Comparison of ENCODE assay signal across 8 cellular contexts in genomic region chr22:37485714-37486223, GRCh38. TPM values are rescaled to one million over a fixed set of nuclear protein-coding genes. Genes with fewer than 3 reads are reported as not detected.
DNase-seq lines count a peak whose midpoint lies in the region; ATAC-seq and TF ChIP-seq lines count a peak whose summit lies in the region.

No MANE protein-coding gene starts in this region.

- intact Hi-C loops in mucosa of descending colon (cut with DNase I, micrococcal nuclease) = no loop called here
- intact Hi-C loops in testis (cut with DNase I; ENCODE audit: low total_unique reads) = no loop called here

- H3K4me3 Mint-ChIP-seq in activated T-cell treated with anti-CD3 and anti-CD28 coated beads, Interleukin-2, amount 50 U/mL, for 24 hours = peak overlapping the region; percentile 98

- H3K4me1 Mint-ChIP-seq in activated T-cell treated with anti-CD3 and anti-CD28 coated beads, Interleukin-2, amount 50 U/mL, for 24 hours (ENCODE audit: low read depth) = peaks cover 70% of the 10 kb centered on the region

- H3K27ac ChIP-seq in SJCRH30 (no peak overlapping the region), testis (no peak overlapping the region)

- DNase-seq in GM12864 (ENCODE audit: low read depth) = no peak
- no peak for DNase-seq in activated T-cell treated with anti-CD3 and anti-CD28 coated beads, Interleukin-2, amount 50 U/mL, for 24 hours
- peak in 1 of 3 donors; percentile 49 for DNase-seq in mucosa of descending colon
- DNase-seq in SJCRH30 = no peak
- no peak for DNase-seq in testis
- no peak for DNase-seq in SKM-1 (lab: John Stamatoyannopoulos, UW; ENCODE audit: unreplicated experiment)
- DNase-seq in foreskin melanocyte = no peak

- H3K27me3 ChIP-seq in SJCRH30 (no peaks in the 10 kb centered on the region), testis (no peaks in the 10 kb centered on the region)

- H3K9me3 Mint-ChIP-seq in activated T-cell treated with anti-CD3 and anti-CD28 coated beads, Interleukin-2, amount 50 U/mL, for 24 hours = no peaks in the 10 kb centered on the region

- WGBS in testis, 2 donors = 60 to 62% methylated on average over 12 to 18 of the region's 18 CpGs

- peak overlapping the region; percentile 98 for H3K27ac Mint-ChIP-seq in activated T-cell treated with anti-CD3 and anti-CD28 coated beads, Interleukin-2, amount 50 U/mL, for 24 hours

- no peaks in the 10 kb centered on the region for H3K9me3 ChIP-seq in mucosa of descending colon
- no peaks in the 10 kb centered on the region for H3K9me3 ChIP-seq in SJCRH30 (replicated peaks)
- H3K9me3 ChIP-seq in testis = no peaks in the 10 kb centered on the region

- peaks cover 48% of the 10 kb centered on the region for H3K36me3 Mint-ChIP-seq in activated T-cell treated with anti-CD3 and anti-CD28 coated beads, Interleukin-2, amount 50 U/mL, for 24 hours (ENCODE audit: low read depth)

- H3K4me3 ChIP-seq in GM12864 (ENCODE audit: low read depth, low read length) (peak overlapping the region; percentile 79), mucosa of descending colon (peak overlapping the region; percentile 5), SJCRH30 (no peak overlapping the region), testis (peak overlapping the region in 1 of 2 donors; percentile 4)

- no peaks in the 10 kb centered on the region for H3K36me3 ChIP-seq in mucosa of descending colon (ENCODE audit: low read depth)
- H3K36me3 ChIP-seq in SJCRH30 = peaks cover 6% of the 10 kb centered on the region
- H3K36me3 ChIP-seq in testis (ENCODE audit: low read depth, missing control alignments) = no peaks in the 10 kb centered on the region

- H3K4me1 ChIP-seq in mucosa of descending colon (ENCODE audit: low read depth) (peaks cover 11% of the 10 kb centered on the region), SJCRH30 (peaks cover 27% of the 10 kb centered on the region), testis (peaks cover 8% of the 10 kb centered on the region)

- ATAC-seq in HG03097 (IDR thresholded peaks at IDR 0.05; ENCODE audit: low FRiP score, unreplicated experiment) (peak; percentile 7), mucosa of descending colon (peak; percentile 5)

- TF ChIP-seq POLR2A in testis (IDR thresholded peaks at IDR 0.05) = no peak

- H3K27me3 Mint-ChIP-seq in activated T-cell treated with anti-CD3 and anti-CD28 coated beads, Interleukin-2, amount 50 U/mL, for 24 hours = no peaks in the 10 kb centered on the region

- TF ChIP-seq CTCF in GM12864 (IDR thresholded peaks at IDR 0.05; ENCODE audit: low read depth, low read length, missing control alignments) (no peak), mucosa of descending colon (IDR thresholded peaks at IDR 0.05) (no peak), testis (IDR thresholded peaks at IDR 0.05) (no peak)

RNA-seq across cellular contexts. Expression of gene MFNG, which starts 0.4 kb away (rescaled TPM):
- total RNA-seq in mucosa of descending colon = 10 to 100 TPM; 11.3 to 16.1 (median 13.7) TPM
- 0.36 and 1.1 TPM in 2 replicates for total RNA-seq in SJCRH30 (2014; rRNA removed; shearing (Covaris generic))
- 1 to 10 TPM; 8.1 to 8.2 TPM for total RNA-seq in testis
- 7.5 TPM for polyA plus RNA-seq in testis (ENCODE audit: insufficient read depth, low read depth, low replicate concordance)

RNA-seq across cellular contexts. Expression of gene CARD10, which starts 33.4 kb away (rescaled TPM):
- total RNA-seq in mucosa of descending colon (10 to 100 TPM; 43.3 to 74.1 (median 60.5) TPM), testis (100 to 1,000 TPM in 1 of 2 donors, 10 to 100 TPM in 1; 89.8 to 113 TPM)
- total RNA-seq in SJCRH30 (2014; rRNA removed; shearing (Covaris generic)) = 28.9 and 30.9 TPM in 2 replicates
- polyA plus RNA-seq in testis (ENCODE audit: insufficient read depth, low read depth, low replicate concordance) = 42.6 TPM

RNA-seq across cellular contexts. Expression of gene ELFN2, which starts 58.5 kb away (rescaled TPM):
- total RNA-seq in mucosa of descending colon (under 1 TPM in 2 of 3 donors, not detected in 1; 0.35 to 0.54 TPM), testis (1 to 10 TPM; 5.3 to 5.7 TPM)
- total RNA-seq in SJCRH30 (2014; rRNA removed; shearing (Covaris generic)) = under 0.01 and 0.02 TPM in 2 replicates
- polyA plus RNA-seq in testis (ENCODE audit: insufficient read depth, low read depth, low replicate concordance) = 4.8 TPM
